ENCODE assay signal across 1 cellular context in genomic region chr22:40709752-40710413, GRCh38.
A peak's percentile ranks its signal among the peaks of the same experiment; 100 is the strongest.
TF ChIP-seq lines count a peak whose summit lies in the region.

No MANE protein-coding gene starts in this region.

TF ChIP-seq in K562, 482 proteins besides CTCF, POLR2A, EP300 and RAD21 (continued from another document and continues in another):
- TF ChIP-seq ZNF398 (CRISPR knock-in tag; IDR thresholded peaks at IDR 0.05) = no peak
- no peak for TF ChIP-seq CLOCK (CRISPR knock-in tag; IDR thresholded peaks at IDR 0.05; ENCODE audit: borderline replicate concordance)
- 0 out of 4 replicates have a peak, but pooled peaks of 1 of the 2 experiments have one; percentile 11 for TF ChIP-seq KDM1A (IDR thresholded peaks at IDR 0.05)
- no peak for TF ChIP-seq ZKSCAN1 (IDR thresholded peaks at IDR 0.05; ENCODE audit: low read depth, low read length)
- TF ChIP-seq E2F3 (CRISPR knock-in tag; IDR thresholded peaks at IDR 0.05) = no peak
- no peak for TF ChIP-seq ZNF77 (CRISPR knock-in tag; IDR thresholded peaks at IDR 0.05)
- no peak for TF ChIP-seq ZNF75A (CRISPR knock-in tag; IDR thresholded peaks at IDR 0.05)
- peak; percentile 16; the same call in 1 of the 2 replicates for TF ChIP-seq SPI1 (IDR thresholded peaks at IDR 0.05; ENCODE audit: borderline replicate concordance, low read depth, low read length)
- TF ChIP-seq HNRNPL (IDR thresholded peaks at IDR 0.05; ENCODE audit: low read depth, low read length) = no peak
- no peak for TF ChIP-seq PTTG1 (tag; IDR thresholded peaks at IDR 0.05; ENCODE audit: low read depth)
- no peak for TF ChIP-seq BHLHE40 (IDR thresholded peaks at IDR 0.05; ENCODE audit: low read length)
- TF ChIP-seq HEY1 (CRISPR knock-in tag; IDR thresholded peaks at IDR 0.05; ENCODE audit: borderline replicate concordance) = no peak
- TF ChIP-seq ZNF140 (CRISPR knock-in tag; IDR thresholded peaks at IDR 0.05) = no peak
- TF ChIP-seq GABPB2 (CRISPR knock-in tag; conservative IDR thresholded peaks at IDR 0.05) = no peak
- no peak for TF ChIP-seq NR2C2 (CRISPR knock-in tag; IDR thresholded peaks at IDR 0.05)
- peak; percentile 64 for TF ChIP-seq NR2C2 (tag; IDR thresholded peaks at IDR 0.05)
- TF ChIP-seq ELF4 (CRISPR knock-in tag; IDR thresholded peaks at IDR 0.05) = no peak
- TF ChIP-seq CREM (IDR thresholded peaks at IDR 0.05; ENCODE audit: low read depth) = 0 out of 2 replicates have a peak, but pooled peaks have one; percentile 11
- TF ChIP-seq PTRF (tag; IDR thresholded peaks at IDR 0.05) = no peak
- no peak; a peak in 1 of 3 replicates for TF ChIP-seq CBX3 (IDR thresholded peaks at IDR 0.05; ENCODE audit: borderline replicate concordance in 1 of 2, low read length in 2 of 2)
- no peak for TF ChIP-seq TFAM (CRISPR knock-in tag; conservative IDR thresholded peaks at IDR 0.05)
- no peak for TF ChIP-seq HNRNPK (IDR thresholded peaks at IDR 0.05; ENCODE audit: low read depth, low read length, poor library complexity, severe bottlenecking)
- TF ChIP-seq CEBPB (tag; IDR thresholded peaks at IDR 0.05) = no peak
- TF ChIP-seq ATF6 (CRISPR knock-in tag; IDR thresholded peaks at IDR 0.05) = no peak
- no peak for TF ChIP-seq SMARCA5 (IDR thresholded peaks at IDR 0.05)
- TF ChIP-seq SUPT5H (IDR thresholded peaks at IDR 0.05) = no peak
- TF ChIP-seq SMAD4 (CRISPR knock-in tag; conservative IDR thresholded peaks at IDR 0.05) = no peak
- TF ChIP-seq FIP1L1 (IDR thresholded peaks at IDR 0.05; ENCODE audit: low read depth, low read length, poor library complexity, severe bottlenecking) = no peak
- no peak for TF ChIP-seq ZNF830 (CRISPR knock-in tag; IDR thresholded peaks at IDR 0.05)
- no peak for TF ChIP-seq ZC3H11A (IDR thresholded peaks at IDR 0.05; ENCODE audit: low read depth, low read length)
- TF ChIP-seq GTF2B (IDR thresholded peaks at IDR 0.05; ENCODE audit: extremely low read depth, insufficient read length) = no peak
- no peak for TF ChIP-seq EHMT2 (IDR thresholded peaks at IDR 0.05)
- TF ChIP-seq TRIM25 (IDR thresholded peaks at IDR 0.05; ENCODE audit: borderline replicate concordance) = no peak
- TF ChIP-seq POLR2AphosphoS5 (IDR thresholded peaks at IDR 0.05; ENCODE audit: control insufficient read depth, insufficient read depth, low read depth, low read length) = no peak
- TF ChIP-seq HMBOX1 (IDR thresholded peaks at IDR 0.05) = no peak
- no peak for TF ChIP-seq LARP7 (IDR thresholded peaks at IDR 0.05)
- TF ChIP-seq MCM2 (IDR thresholded peaks at IDR 0.05; ENCODE audit: low read depth) = no peak
- TF ChIP-seq L3MBTL2 (IDR thresholded peaks at IDR 0.05) = peak; percentile 38; the same call in 1 of the 2 replicates
- TF ChIP-seq ZNF740 (CRISPR knock-in tag; IDR thresholded peaks at IDR 0.05) = no peak
- TF ChIP-seq ZNF740 (tag; IDR thresholded peaks at IDR 0.05) = no peak
- peak in 1 of 2 experiments; percentile 51; a peak in 1 of 4 replicates for TF ChIP-seq RCOR1 (IDR thresholded peaks at IDR 0.05; ENCODE audit: borderline replicate concordance in 1 of 2, low read depth in 2 of 2, low read length in 2 of 2)
- TF ChIP-seq MEF2D (tag; conservative IDR thresholded peaks at IDR 0.05; ENCODE audit: low read depth) = no peak
- TF ChIP-seq DPF2 (IDR thresholded peaks at IDR 0.05) = peak; percentile 86
- TF ChIP-seq SNAPC5 (CRISPR knock-in tag; IDR thresholded peaks at IDR 0.05) = no peak
- TF ChIP-seq SMARCC2 (IDR thresholded peaks at IDR 0.05; ENCODE audit: low read depth) = no peak
- no peak for TF ChIP-seq ZNF23 (CRISPR knock-in tag; IDR thresholded peaks at IDR 0.05)
- TF ChIP-seq SMARCA4 (IDR thresholded peaks at IDR 0.05) = peak; percentile 81
- TF ChIP-seq ADNP (tag; IDR thresholded peaks at IDR 0.05) = no peak
- no peak for TF ChIP-seq ZNF224 (CRISPR knock-in tag; IDR thresholded peaks at IDR 0.05)
- TF ChIP-seq ZBED1 (IDR thresholded peaks at IDR 0.05) = no peak
- no peak for TF ChIP-seq CHD2 (IDR thresholded peaks at IDR 0.05; ENCODE audit: low read depth, low read length)
- no peak for TF ChIP-seq RFX7 (CRISPR knock-in tag; IDR thresholded peaks at IDR 0.05)
- no peak for TF ChIP-seq POLR3G (IDR thresholded peaks at IDR 0.05; ENCODE audit: extremely low read depth, insufficient read length, insufficient replicate concordance)
- no peak for TF ChIP-seq TOE1 (IDR thresholded peaks at IDR 0.05; ENCODE audit: borderline replicate concordance)
- no peak for TF ChIP-seq TOE1 (CRISPR knock-in tag; IDR thresholded peaks at IDR 0.05; ENCODE audit: borderline replicate concordance, low read depth)
- no peak for TF ChIP-seq IRF2 (CRISPR knock-in tag; IDR thresholded peaks at IDR 0.05)
- TF ChIP-seq ZNF444 (CRISPR knock-in tag; IDR thresholded peaks at IDR 0.05) = no peak
- TF ChIP-seq PML (IDR thresholded peaks at IDR 0.05; ENCODE audit: low read length) = no peak
- no peak for TF ChIP-seq NR2F6 (CRISPR knock-in tag; IDR thresholded peaks at IDR 0.05)
- TF ChIP-seq NBN (IDR thresholded peaks at IDR 0.05; ENCODE audit: low read depth) = peak; percentile 41; the same call in 1 of the 2 replicates
- peak in 1 of 2 experiments; percentile 26; a peak in 1 of 4 replicates for TF ChIP-seq NRF1 (conservative IDR thresholded peaks at IDR 0.05 in 1 of 2, IDR thresholded peaks at IDR 0.05 in 1 of 2)
- no peak for TF ChIP-seq ZNF239 (CRISPR knock-in tag; IDR thresholded peaks at IDR 0.05)
- no peak for TF ChIP-seq FOXA1 (IDR thresholded peaks at IDR 0.05; ENCODE audit: borderline replicate concordance)
- TF ChIP-seq PTBP1 (IDR thresholded peaks at IDR 0.05; ENCODE audit: low read depth, low read length) = no peak
- no peak for TF ChIP-seq ETV1 (tag; conservative IDR thresholded peaks at IDR 0.05; ENCODE audit: low read depth)
- TF ChIP-seq PHB (CRISPR knock-in tag; IDR thresholded peaks at IDR 0.05) = no peak
- no peak for TF ChIP-seq ZBTB49 (CRISPR knock-in tag; IDR thresholded peaks at IDR 0.05; ENCODE audit: borderline replicate concordance)
- TF ChIP-seq ZNF644 (tag; IDR thresholded peaks at IDR 0.05; ENCODE audit: low read depth) = no peak
